Comparison of ENCODE assay signal across 1 cellular context in the genomic region with DNA sequence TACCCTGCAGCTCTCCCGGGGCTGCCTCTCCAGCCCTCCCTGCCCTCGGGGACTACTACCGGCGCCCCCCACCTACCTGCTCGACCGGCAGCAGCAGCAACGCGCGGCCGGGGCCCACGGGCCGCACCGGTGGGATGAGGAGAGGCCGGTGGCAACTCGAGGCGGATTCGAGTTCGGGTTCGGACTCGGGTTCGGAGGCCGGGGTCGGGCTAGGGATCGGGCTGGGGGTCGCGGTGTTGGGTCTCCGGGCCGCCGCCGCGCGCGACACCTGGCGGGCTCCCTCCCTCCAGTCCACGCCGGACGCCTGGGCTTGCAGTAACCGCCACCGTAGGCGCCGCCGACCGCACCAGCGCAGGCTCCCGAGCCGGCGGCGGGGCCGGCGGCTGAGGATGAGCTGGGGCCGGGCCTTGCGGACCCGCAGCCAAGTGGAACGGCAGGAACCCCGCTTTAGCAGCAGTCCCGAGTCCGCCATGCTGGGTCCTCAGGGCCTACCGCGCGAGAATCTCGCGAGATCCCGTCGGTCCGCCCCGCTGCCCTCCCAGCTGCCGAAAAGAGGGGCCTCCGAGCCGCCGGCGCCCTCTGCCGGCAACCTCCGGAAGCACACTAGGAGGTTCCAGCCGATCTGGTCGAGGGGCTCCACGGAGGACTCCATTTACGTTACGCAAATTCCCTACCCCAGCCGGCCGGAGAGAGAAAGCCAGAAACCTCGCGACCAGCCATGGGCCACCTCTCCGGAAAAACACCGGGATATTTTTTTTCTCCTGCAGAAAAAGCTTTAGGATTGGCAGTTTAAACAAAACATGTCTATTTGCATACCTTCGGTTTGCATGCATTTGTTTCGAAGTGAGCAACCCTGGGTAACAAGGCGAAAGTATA.
TF ChIP-seq lines count a peak whose summit lies in the region.

TSS of gene NOL9 (minus strand) at position 483 of the 876 bp plus-strand sequence. CDS start at position 472, 11 bp downstream.

TF ChIP-seq in HepG2, 621 proteins besides CTCF, POLR2A, EP300 and RAD21 (continued from another document and continues in another):
- TF ChIP-seq RBFOX2 (IDR thresholded peaks at IDR 0.05; ENCODE audit: low read depth, low read length) (peak; percentile 91), ARID5B (CRISPR knock-in tag; IDR thresholded peaks at IDR 0.05) (peak; percentile 65), MIER2 (CRISPR knock-in tag; IDR thresholded peaks at IDR 0.05) (no peak), ZIK1 (CRISPR knock-in tag; IDR thresholded peaks at IDR 0.05; ENCODE audit: borderline replicate concordance, low read depth) (peak; percentile 93; the same call in 1 of the 2 replicates), ZNF446 (CRISPR knock-in tag; IDR thresholded peaks at IDR 0.05) (peak; percentile 50; the same call in 1 of the 2 replicates), TBP (CRISPR knock-in tag; IDR thresholded peaks at IDR 0.05) (no peak), IRX3 (CRISPR knock-in tag; IDR thresholded peaks at IDR 0.05; ENCODE audit: borderline replicate concordance, low read depth) (peak; percentile 73; the same call in 1 of the 2 replicates), ZNF34 (CRISPR knock-in tag; IDR thresholded peaks at IDR 0.05; ENCODE audit: borderline replicate concordance) (no peak), ZNF331 (CRISPR knock-in tag; IDR thresholded peaks at IDR 0.05) (0 out of 2 replicates have a peak, but pooled peaks have one; percentile 26), GLI4 (CRISPR knock-in tag; IDR thresholded peaks at IDR 0.05; ENCODE audit: borderline replicate concordance) (peak; percentile 79), ZNF343 (CRISPR knock-in tag; IDR thresholded peaks at IDR 0.05) (no peak), GFI1 (CRISPR knock-in tag; IDR thresholded peaks at IDR 0.05; ENCODE audit: borderline replicate concordance) (no peak), ZNF891 (CRISPR knock-in tag; IDR thresholded peaks at IDR 0.05) (0 out of 2 replicates have a peak, but pooled peaks have one; percentile 49), MTF2 (CRISPR knock-in tag; IDR thresholded peaks at IDR 0.05; ENCODE audit: borderline replicate concordance) (peak; percentile 74; the same call in 1 of the 2 replicates), ZNF513 (CRISPR knock-in tag; conservative IDR thresholded peaks at IDR 0.05) (no peak), TIGD3 (CRISPR knock-in tag; IDR thresholded peaks at IDR 0.05; ENCODE audit: borderline replicate concordance) (no peak; the same call in 1 of the 2 replicates), ZNF83 (CRISPR knock-in tag; IDR thresholded peaks at IDR 0.05; ENCODE audit: borderline replicate concordance) (no peak), POLR2AphosphoS5 (IDR thresholded peaks at IDR 0.05; ENCODE audit: low read depth, low read length) (peak; percentile 78), YEATS4 (CRISPR knock-in tag; IDR thresholded peaks at IDR 0.05; ENCODE audit: borderline replicate concordance) (no peak; the same call in none of the 2 replicates), ZNF670 (CRISPR knock-in tag; IDR thresholded peaks at IDR 0.05; ENCODE audit: borderline replicate concordance) (no peak), ZNF879 (CRISPR knock-in tag; IDR thresholded peaks at IDR 0.05) (no peak), ISL2 (CRISPR knock-in tag; IDR thresholded peaks at IDR 0.05) (peak; percentile 86), ZSCAN22 (CRISPR knock-in tag; IDR thresholded peaks at IDR 0.05) (no peak), RXRB (CRISPR knock-in tag; IDR thresholded peaks at IDR 0.05; ENCODE audit: borderline replicate concordance) (peak; percentile 73), ZBTB8A (CRISPR knock-in tag; IDR thresholded peaks at IDR 0.05; ENCODE audit: borderline replicate concordance, low read depth) (no peak), ZNF280D (CRISPR knock-in tag; IDR thresholded peaks at IDR 0.05) (no peak), ZSCAN31 (CRISPR knock-in tag; IDR thresholded peaks at IDR 0.05; ENCODE audit: low read depth) (peak; percentile 70; the same call in 1 of the 2 replicates), ZNF660 (CRISPR knock-in tag; IDR thresholded peaks at IDR 0.05; ENCODE audit: borderline replicate concordance, low read depth) (no peak), ZNF557 (CRISPR knock-in tag; IDR thresholded peaks at IDR 0.05) (peak; percentile 31; the same call in 1 of the 2 replicates), RARA (CRISPR knock-in tag; IDR thresholded peaks at IDR 0.05) (peak; percentile 21; the same call in 1 of the 2 replicates)
- TF ChIP-seq, protein P1, sequence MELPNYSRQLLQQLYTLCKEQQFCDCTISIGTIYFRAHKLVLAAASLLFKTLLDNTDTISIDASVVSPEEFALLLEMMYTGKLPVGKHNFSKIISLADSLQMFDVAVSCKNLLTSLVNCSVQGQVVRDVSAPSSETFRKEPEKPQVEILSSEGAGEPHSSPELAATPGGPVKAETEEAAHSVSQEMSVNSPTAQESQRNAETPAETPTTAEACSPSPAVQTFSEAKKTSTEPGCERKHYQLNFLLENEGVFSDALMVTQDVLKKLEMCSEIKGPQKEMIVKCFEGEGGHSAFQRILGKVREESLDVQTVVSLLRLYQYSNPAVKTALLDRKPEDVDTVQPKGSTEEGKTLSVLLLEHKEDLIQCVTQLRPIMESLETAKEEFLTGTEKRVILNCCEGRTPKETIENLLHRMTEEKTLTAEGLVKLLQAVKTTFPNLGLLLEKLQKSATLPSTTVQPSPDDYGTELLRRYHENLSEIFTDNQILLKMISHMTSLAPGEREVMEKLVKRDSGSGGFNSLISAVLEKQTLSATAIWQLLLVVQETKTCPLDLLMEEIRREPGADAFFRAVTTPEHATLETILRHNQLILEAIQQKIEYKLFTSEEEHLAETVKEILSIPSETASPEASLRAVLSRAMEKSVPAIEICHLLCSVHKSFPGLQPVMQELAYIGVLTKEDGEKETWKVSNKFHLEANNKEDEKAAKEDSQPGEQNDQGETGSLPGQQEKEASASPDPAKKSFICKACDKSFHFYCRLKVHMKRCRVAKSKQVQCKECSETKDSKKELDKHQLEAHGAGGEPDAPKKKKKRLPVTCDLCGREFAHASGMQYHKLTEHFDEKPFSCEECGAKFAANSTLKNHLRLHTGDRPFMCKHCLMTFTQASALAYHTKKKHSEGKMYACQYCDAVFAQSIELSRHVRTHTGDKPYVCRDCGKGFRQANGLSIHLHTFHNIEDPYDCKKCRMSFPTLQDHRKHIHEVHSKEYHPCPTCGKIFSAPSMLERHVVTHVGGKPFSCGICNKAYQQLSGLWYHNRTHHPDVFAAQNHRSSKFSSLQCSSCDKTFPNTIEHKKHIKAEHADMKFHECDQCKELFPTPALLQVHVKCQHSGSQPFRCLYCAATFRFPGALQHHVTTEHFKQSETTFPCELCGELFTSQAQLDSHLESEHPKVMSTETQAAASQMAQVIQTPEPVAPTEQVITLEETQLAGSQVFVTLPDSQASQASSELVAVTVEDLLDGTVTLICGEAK (IDR thresholded peaks at IDR 0.05), result no peak
- TF ChIP-seq, protein P1 (CRISPR knock-in tag; IDR thresholded peaks at IDR 0.05), result peak; percentile 67; the same call in 1 of the 2 replicates
- TF ChIP-seq, protein P2, sequence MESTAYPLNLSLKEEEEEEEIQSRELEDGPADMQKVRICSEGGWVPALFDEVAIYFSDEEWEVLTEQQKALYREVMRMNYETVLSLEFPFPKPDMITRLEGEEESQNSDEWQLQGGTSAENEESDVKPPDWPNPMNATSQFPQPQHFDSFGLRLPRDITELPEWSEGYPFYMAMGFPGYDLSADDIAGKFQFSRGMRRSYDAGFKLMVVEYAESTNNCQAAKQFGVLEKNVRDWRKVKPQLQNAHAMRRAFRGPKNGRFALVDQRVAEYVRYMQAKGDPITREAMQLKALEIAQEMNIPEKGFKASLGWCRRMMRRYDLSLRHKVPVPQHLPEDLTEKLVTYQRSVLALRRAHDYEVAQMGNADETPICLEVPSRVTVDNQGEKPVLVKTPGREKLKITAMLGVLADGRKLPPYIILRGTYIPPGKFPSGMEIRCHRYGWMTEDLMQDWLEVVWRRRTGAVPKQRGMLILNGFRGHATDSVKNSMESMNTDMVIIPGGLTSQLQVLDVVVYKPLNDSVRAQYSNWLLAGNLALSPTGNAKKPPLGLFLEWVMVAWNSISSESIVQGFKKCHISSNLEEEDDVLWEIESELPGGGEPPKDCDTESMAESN (CRISPR knock-in tag; conservative IDR thresholded peaks at IDR 0.05), result peak; percentile 79
